7 cellular contexts compared by ENCODE assay signal in the genomic region with DNA sequence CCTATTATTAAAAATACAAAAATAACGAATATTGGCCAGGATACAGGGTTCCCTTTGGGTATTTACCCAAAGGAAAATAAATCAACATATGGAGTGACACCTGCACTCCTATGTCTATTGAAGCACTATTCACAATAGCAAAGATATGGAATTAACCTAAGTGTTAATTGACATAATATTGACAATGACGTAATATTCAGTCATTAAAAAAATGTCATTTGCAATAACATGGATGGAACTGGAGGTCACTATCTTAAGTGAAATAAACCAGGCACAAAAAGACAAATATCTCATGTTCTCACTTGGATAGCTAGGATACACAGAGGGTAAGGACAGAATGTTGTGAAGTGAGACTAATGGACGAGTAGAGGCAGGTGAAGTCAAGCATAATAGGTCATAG.
"Had no signal": no experiment of that assay in that cellular context is flagged by ENCODE, and none has a peak within 500 bp of the region (broad histone marks: within the 10 kb centered on the region; RNA-seq: fewer than 3 reads in every experiment).

No MANE protein-coding gene starts in this region.

- FAIRE-seq: H1, K562 had no signal

- H3K4me1 ChIP-seq: HAP-1 had no signal

- H3K27ac Mint-ChIP-seq: GM23338 had no signal

- H3K9me3 Mint-ChIP-seq: GM23338 had no signal

- H3K4me3 ChIP-seq: GM23338, HAP-1, K562 had no signal

- H3K4me1 Mint-ChIP-seq: GM23338 had no signal

- DNase-seq: H7, IMR-90, KG1 had no signal

- H3K9me3 ChIP-seq: HAP-1 had no signal

- H3K4me3 Mint-ChIP-seq: GM23338 had no signal

- H3K36me3 ChIP-seq: HAP-1 had no signal
